ENCODE assay signal across 24 cellular contexts in the genomic region with DNA sequence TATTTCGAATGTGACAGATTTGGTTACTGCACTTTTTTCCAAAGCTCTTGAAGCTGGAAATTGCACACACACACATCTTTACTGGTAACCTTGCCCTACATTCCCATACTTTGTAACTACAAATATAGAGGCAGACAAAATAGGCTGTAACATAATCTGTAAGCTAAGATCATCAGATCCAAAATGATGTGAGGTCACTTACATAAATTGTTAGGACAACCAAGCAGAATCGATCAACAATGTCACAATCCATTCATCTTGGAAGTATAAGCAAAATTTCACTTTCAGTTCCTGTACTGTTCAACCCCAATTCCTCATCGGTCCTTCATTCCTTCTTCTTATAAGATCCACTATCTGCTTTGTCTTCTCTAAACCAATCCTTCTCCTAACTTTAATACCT.
DNase-seq lines count a peak whose midpoint lies in the region; ATAC-seq, FAIRE-seq and TF ChIP-seq lines count a peak whose summit lies in the region.
"Had no signal": no experiment of that assay in that cellular context is flagged by ENCODE, and none has a peak within 500 bp of the region (broad histone marks: within the 10 kb centered on the region; RNA-seq: fewer than 3 reads in every experiment).

No MANE protein-coding gene starts in this region.

- no peak overlapping the region for H4K8ac ChIP-seq in IMR-90 (ENCODE audit: low read depth in 2 of 2, low read length in 2 of 2)

- H3K4me3 Mint-ChIP-seq in Calu3 (ENCODE audit: low read depth, unreplicated experiment): peak overlapping the region; percentile 42
- H3K4me3 Mint-ChIP-seq: CD4-positive, alpha-beta T cell; T-cell had no signal

- H3K4me2 ChIP-seq in IMR-90 (ENCODE audit: low read depth, low read length) (peak overlapping the region; percentile 64; the same call in 1 of the 2 replicates), GM12878 (ENCODE audit: control insufficient read depth, insufficient read depth) (no peak overlapping the region), osteoblast (ENCODE audit: insufficient read depth, low read length) (peak overlapping the region; percentile 11)
- H3K4me2 ChIP-seq: PC-9 had no signal

- H3K9ac ChIP-seq in IMR-90 (ENCODE audit: low read depth, low read length) (no peak overlapping the region), GM12878 (ENCODE audit: control insufficient read depth, insufficient read depth, low read length) (no peak overlapping the region)

- H3K4me3 ChIP-seq in IMR-90 (ENCODE audit: insufficient read depth, low read depth, low read length) (no peak overlapping the region), GM12878 (no peak overlapping the region), osteoblast (ENCODE audit: insufficient read depth, low read length) (no peak overlapping the region)
- H3K4me3 ChIP-seq: PC-9 had no signal

- RAD21 ChIA-PET in GM12878 (lab: Charles Lee; ENCODE audit: unreplicated experiment): interaction anchor here (0.8 to 5.3 kb wide), 6 partner anchors 9 to 55 kb away, joined by 3 to 16 read pairs (median 4); no protein-coding TSS in a partner anchor

- peak overlapping the region; percentile 87 for H3K27ac Mint-ChIP-seq in Calu3 (ENCODE audit: unreplicated experiment)
- H3K27ac Mint-ChIP-seq: CD4-positive, alpha-beta T cell; T-cell had no signal

- H3K23ac ChIP-seq in IMR-90 (ENCODE audit: low read depth, low read length): peak overlapping the region; percentile 77; the same call in 1 of the 2 replicates

- TF ChIP-seq EP300 in GM12878 (IDR thresholded peaks at IDR 0.05; ENCODE audit: borderline replicate concordance in 1 of 2, control insufficient read depth in 1 of 2, low read depth in 2 of 2, low read length in 2 of 2): no peak

- in situ Hi-C loops in IMR-90 (cut with MboI; ENCODE audit: low sequenced_read_pairs): no loop called here
- in situ Hi-C loops in GM12878 (cut with MboI): no loop called here

- 0 out of 2 replicates have a peak overlapping the region, but pooled peaks have one; percentile 6 for H2BK120ac ChIP-seq in IMR-90 (ENCODE audit: low read depth, low read length)

- no CpG with 5 or more reads among the region's 3 CpGs for WGBS in IMR-90 (ENCODE audit: extremely low coverage in 2 of 2, insufficient read length in 1 of 2), 2 experiments
- WGBS in GM12878 (ENCODE audit: insufficient coverage, insufficient replicate concordance, low lambda C conversion rate, missing lambda C conversion rate): 48% methylated on average over 3 of the region's 3 CpGs

- H4K91ac ChIP-seq in IMR-90 (ENCODE audit: insufficient read depth, low read depth, low read length): no peak overlapping the region

- H2AFZ ChIP-seq in IMR-90 (replicated peaks; ENCODE audit: low read length, poor library complexity) (no peak overlapping the region), GM12878 (ENCODE audit: control insufficient read depth, low read depth, low read length) (no peak overlapping the region), osteoblast (ENCODE audit: low read length) (no peak overlapping the region)
- H2AFZ ChIP-seq: PC-9 had no signal

- H2AK9ac ChIP-seq in IMR-90 (replicated peaks; ENCODE audit: low read depth, low read length, poor library complexity): no peak overlapping the region

- intact Hi-C loops in Calu3 (cut with micrococcal nuclease; ENCODE audit: unreplicated experiment) (no loop called here), IMR-90 (cut with micrococcal nuclease) (no loop called here), GM12878 (cut with micrococcal nuclease; ENCODE audit: unreplicated experiment) (no loop called here)

- TF ChIP-seq POLR2A in IMR-90 (IDR thresholded peaks at IDR 0.05; ENCODE audit: low read depth, low read length): no peak
- TF ChIP-seq POLR2A in GM12878 (IDR thresholded peaks at IDR 0.05; ENCODE audit: low read depth, low read length): no peak

- peak; percentile 62 for FAIRE-seq in GM12878 (lab: Jason Lieb, UNC)
- no peak for FAIRE-seq in D721Med (lab: Jason Lieb, UNC)
- FAIRE-seq: H1, HepG2 had no signal

- peaks cover 15% of the 10 kb centered on the region for H3K4me1 ChIP-seq in IMR-90 (ENCODE audit: control insufficient read depth, insufficient read depth, low read length)
- no peaks in the 10 kb centered on the region for H3K4me1 ChIP-seq in GM12878 (ENCODE audit: control insufficient read depth, insufficient read depth, low read length)
- peaks cover 67% of the 10 kb centered on the region for H3K4me1 ChIP-seq in osteoblast (ENCODE audit: insufficient read depth, low read length)
- H3K4me1 ChIP-seq: BE2C had no signal

- H3K36me3 Mint-ChIP-seq in Calu3 (ENCODE audit: insufficient read depth, unreplicated experiment): peaks cover 36% of the 10 kb centered on the region
- H3K36me3 Mint-ChIP-seq: T-cell had no signal

- TF ChIP-seq CTCF in Calu3 (IDR thresholded peaks at IDR 0.05; ENCODE audit: unreplicated experiment) (no peak), IMR-90 (conservative IDR thresholded peaks at IDR 0.05; ENCODE audit: low read depth, low read length) (no peak), GM12878 (IDR thresholded peaks at IDR 0.05 in 2 of 3, conservative IDR thresholded peaks at IDR 0.05 in 1 of 3; ENCODE audit: control insufficient read depth in 2 of 3, extremely low read depth in 1 of 3, insufficient read depth in 1 of 3, low read depth in 3 of 3, low read length in 3 of 3) (no peak), osteoblast (IDR thresholded peaks at IDR 0.05; ENCODE audit: extremely low read depth, low read depth, low read length) (no peak), D721Med (IDR thresholded peaks at IDR 0.05; ENCODE audit: insufficient read depth, missing control alignments) (no peak)

- POLR2A ChIA-PET in IMR-90 (lab: Charles Lee; ENCODE audit: unreplicated experiment) (no interaction called here), GM12878 (lab: Charles Lee) (interaction anchor here (1.1 to 1.2 kb wide), 2 partner anchors 13 to 14 kb away, joined by 3 to 4 read pairs; no protein-coding TSS in a partner anchor)

- no peak overlapping the region for H3K56ac ChIP-seq in IMR-90 (ENCODE audit: extremely low read depth, insufficient read depth, low read length)

- H3K27ac ChIP-seq in IMR-90 (ENCODE audit: insufficient read depth, low read length): no peak overlapping the region
- H3K27ac ChIP-seq in GM12878 (ENCODE audit: control insufficient read depth, insufficient read depth): no peak overlapping the region
- H3K27ac ChIP-seq in osteoblast (ENCODE audit: low read depth, low read length): peak overlapping the region; percentile 21
- H3K27ac ChIP-seq: PC-9, RWPE1 had no signal

- H2BK5ac ChIP-seq in IMR-90 (ENCODE audit: low read depth, low read length, poor library complexity, severe bottlenecking): no peak overlapping the region

- peaks cover 87% of the 10 kb centered on the region for H3K4me1 Mint-ChIP-seq in Calu3 (ENCODE audit: low read depth, unreplicated experiment)

- H3K27me3 ChIP-seq in IMR-90 (ENCODE audit: control insufficient read depth, insufficient read depth, low read length): no peaks in the 10 kb centered on the region
- H3K27me3 ChIP-seq in GM12878 (replicated peaks in 1 of 2; ENCODE audit: control insufficient read depth in 2 of 2, insufficient read depth in 2 of 2, low read length in 1 of 2): no peaks in the 10 kb centered on the region
- no peaks in the 10 kb centered on the region for H3K27me3 ChIP-seq in osteoblast (ENCODE audit: insufficient read depth, low read length)

- H3K4ac ChIP-seq in IMR-90 (ENCODE audit: low read depth, low read length): no peak overlapping the region

- ATAC-seq in IMR-90 (ENCODE audit: low read depth) (peak; percentile 37; the same call in 1 of the 2 replicates), GM12878 (no peak), HG02623 (IDR thresholded peaks at IDR 0.05; ENCODE audit: unreplicated experiment) (no peak)
- ATAC-seq: HepG2, SK-N-SH treated with all-trans-retinoic acid at 6 μM for 48 hours, T-cell had no signal

- no peaks in the 10 kb centered on the region for H3K79me2 ChIP-seq in GM12878 (ENCODE audit: control insufficient read depth, insufficient read depth, low read length)
- peaks cover 96% of the 10 kb centered on the region for H3K79me2 ChIP-seq in osteoblast (ENCODE audit: insufficient read depth, low read length)

- H3K9me3 ChIP-seq in IMR-90 (ENCODE audit: control insufficient read depth, insufficient read depth, low read length): no peaks in the 10 kb centered on the region
- H3K9me3 ChIP-seq in GM12878 (replicated peaks; ENCODE audit: control insufficient read depth, insufficient read depth, low read length): no peaks in the 10 kb centered on the region
- no peaks in the 10 kb centered on the region for H3K9me3 ChIP-seq in osteoblast (ENCODE audit: low read depth, low read length)
- H3K9me3 ChIP-seq: BE2C, Caco-2 had no signal

- DNase-seq in Calu3 (no peak), IMR-90 (no peak), GM12878 (ENCODE audit: low read depth, low spot score) (no peak), osteoblast (ENCODE audit: insufficient read length, low spot score, missing footprints) (no peak), 8988T (no peak), D721Med (ENCODE audit: insufficient read length, low spot score) (no peak)
- DNase-seq: BE2C; Caco-2; CD4-positive, alpha-beta T cell; GF-D8; KG1; NCI-H1092; NCI-H1436 treated with DMSO at 0.1 percent for 48 hours; NCI-H2029; NCI-H2171; NCI-H446 treated with DMSO at 0.1 percent for 48 hours; PC-9; SIG-M5; T-cell had no signal

- SMC1A ChIA-PET in GM12878 (lab: Charles Lee; ENCODE audit: uncharacterized antibody, unreplicated experiment): interaction anchor here (0.6 to 12.9 kb wide), 8 partner anchors 10 to 440 kb away, joined by 3 to 213 read pairs (median 5); no protein-coding TSS in a partner anchor

- no peaks in the 10 kb centered on the region for H3K9me3 Mint-ChIP-seq in Calu3 (ENCODE audit: low read depth, unreplicated experiment)
- H3K9me3 Mint-ChIP-seq: CD4-positive, alpha-beta T cell; T-cell had no signal

- no peak overlapping the region; the same call in 1 of the 2 replicates for H3K18ac ChIP-seq in IMR-90 (ENCODE audit: low read depth, low read length)

- no peaks in the 10 kb centered on the region for H3K27me3 Mint-ChIP-seq in Calu3 (ENCODE audit: unreplicated experiment)
- H3K27me3 Mint-ChIP-seq: T-cell had no signal

- H3K9me1 ChIP-seq in IMR-90 (ENCODE audit: insufficient read depth, low read length): peaks cover 3% of the 10 kb centered on the region; the same call in 1 of the 2 replicates

- H3K14ac ChIP-seq in IMR-90 (replicated peaks; ENCODE audit: low read depth, low read length): peak overlapping the region; percentile 29; the same call in 1 of the 2 replicates

- H2BK20ac ChIP-seq in IMR-90 (ENCODE audit: low read depth, low read length): no peak overlapping the region; the same call in 1 of the 2 replicates

- dilution Hi-C loops in IMR-90 (cut with HindIII; ENCODE audit: low sequenced_read_pairs, unreplicated experiment): no loop called here

- H4K20me1 ChIP-seq in IMR-90 (ENCODE audit: insufficient read depth, low read length) (peaks cover 3% of the 10 kb centered on the region; the same call in 1 of the 2 replicates), GM12878 (ENCODE audit: control insufficient read depth, insufficient read depth) (no peaks in the 10 kb centered on the region), osteoblast (ENCODE audit: insufficient read depth, low read length) (no peaks in the 10 kb centered on the region)

- no peaks in the 10 kb centered on the region for H3K36me3 ChIP-seq in IMR-90 (ENCODE audit: control insufficient read depth, insufficient read depth, low read length)
- no peaks in the 10 kb centered on the region for H3K36me3 ChIP-seq in GM12878 (ENCODE audit: control insufficient read depth in 2 of 2, insufficient read depth in 2 of 2, low read length in 1 of 2)
- H3K36me3 ChIP-seq in osteoblast (ENCODE audit: insufficient read depth, low read length): peaks cover 7% of the 10 kb centered on the region
- H3K36me3 ChIP-seq: BE2C had no signal

- H2BK15ac ChIP-seq in IMR-90 (ENCODE audit: low read depth, low read length): no peak overlapping the region

- CTCF ChIA-PET in Calu3 (lab: Charles Lee): interaction anchor here (1.2 to 1.6 kb wide), 3 partner anchors 9 to 12 kb away, joined by 3 to 4 read pairs (median 3); no protein-coding TSS in a partner anchor
- CTCF ChIA-PET in IMR-90 (lab: Yijun Ruan, JAX): interaction anchor here (0.7 kb wide), 1 partner anchor 64 kb away, joined by 3 read pairs; no protein-coding TSS in a partner anchor
- CTCF ChIA-PET in GM12878 (lab: Yijun Ruan, JAX): interaction anchor here (0.8 to 1.7 kb wide), 2 partner anchors 16 to 28 kb away, joined by 3 to 5 read pairs; no protein-coding TSS in a partner anchor

- H3K79me1 ChIP-seq in IMR-90 (ENCODE audit: low read depth in 1 of 2, low read length in 2 of 2): peaks cover 26 to 68% of the 10 kb centered on the region in 2 experiments

- BruUV-seq in Calu3 (replicated peaks; lab: Mats Ljungman, UMichigan): no TSS peak
- no TSS peak for BruUV-seq in IMR-90 (replicated peaks; lab: Mats Ljungman, UMichigan)
- BruUV-seq in GM12878 (replicated peaks; lab: Mats Ljungman, UMichigan): no TSS peak

- no peak overlapping the region for H2AK5ac ChIP-seq in IMR-90 (ENCODE audit: low read depth, low read length)

- no peak overlapping the region for H4K5ac ChIP-seq in IMR-90 (ENCODE audit: low read depth, low read length)

- TF ChIP-seq RAD21 in IMR-90 (IDR thresholded peaks at IDR 0.05; ENCODE audit: low read length) (no peak), GM12878 (IDR thresholded peaks at IDR 0.05; ENCODE audit: insufficient read depth, low read depth, low read length) (no peak)
